9 cellular contexts compared by ENCODE assay signal in genomic region chr5:149228610-149229297, GRCh38. TPM values are rescaled to one million over a fixed set of nuclear protein-coding genes. Genes with fewer than 3 reads are reported as not detected.
DNase-seq lines count a peak whose midpoint lies in the region; ATAC-seq, FAIRE-seq and TF ChIP-seq lines count a peak whose summit lies in the region.
"Had no signal": no experiment of that assay in that cellular context is flagged by ENCODE, and none has a peak within 500 bp of the region (broad histone marks: within the 10 kb centered on the region; RNA-seq: fewer than 3 reads in every experiment).

No MANE protein-coding gene starts in this region.

- ATAC-seq in upper lobe of left lung (ENCODE audit: low FRiP score in 2 of 2) (peak; percentile 88 to 96), natural killer cell (no peak)

- no peaks in the 10 kb centered on the region for H3K36me3 Mint-ChIP-seq in natural killer cell

- DNase-seq in EL, result peak; percentile 91
- DNase-seq in NCI-H446 (lab: John Stamatoyannopoulos, UW), result peak; percentile 29 to 73
- peak; percentile 81 for DNase-seq in bronchial epithelial cell (ENCODE audit: low read depth)
- DNase-seq in kidney glomerular epithelial cell (lab: John Stamatoyannopoulos, UW), result peak; percentile 42
- peak in 1 of 2 donors; percentile 69 for DNase-seq in upper lobe of left lung
- no peak for DNase-seq in GM19239 (ENCODE audit: insufficient read length, low spot score)
- DNase-seq in posterior cingulate gyrus, result no peak
- no peak for DNase-seq in natural killer cell

- peaks cover 3 to 5% of the 10 kb centered on the region in 2 donors for H3K4me1 Mint-ChIP-seq in natural killer cell

- WGBS in upper lobe of left lung, 2 donors, result 13 to 20% methylated on average over 5 of the region's 5 CpGs

- intact Hi-C loops in posterior cingulate gyrus (cut with DNase I) (loop anchor here (1.0 kb wide), 1 partner anchor 87 kb away; the partner anchor contains the start of gene ABLIM3), natural killer cell (cut with micrococcal nuclease) (no loop called here)

- H3K27ac Mint-ChIP-seq in natural killer cell, result no peak overlapping the region

- no peak overlapping the region for H3K4me3 ChIP-seq in bronchial epithelial cell (ENCODE audit: low read depth, low read length)
- no peak overlapping the region for H3K4me3 ChIP-seq in upper lobe of left lung

- TF ChIP-seq CTCF in bronchial epithelial cell (IDR thresholded peaks at IDR 0.05; ENCODE audit: insufficient read depth, low read length, severe bottlenecking), result peak; percentile 69
- TF ChIP-seq CTCF in upper lobe of left lung (IDR thresholded peaks at IDR 0.05), result peak; percentile 71 to 86 (median 80)
- no peak for TF ChIP-seq CTCF in natural killer cell (IDR thresholded peaks at IDR 0.05)

- FAIRE-seq in bronchial epithelial cell (lab: Jason Lieb, UNC) (no peak), GM19239 (lab: Jason Lieb, UNC) (no peak)

- H3K9me3 Mint-ChIP-seq in natural killer cell, result no peaks in the 10 kb centered on the region

- TF ChIP-seq POLR2A in upper lobe of left lung (IDR thresholded peaks at IDR 0.05), result no peak

- no peak overlapping the region for H3K4me3 Mint-ChIP-seq in natural killer cell

- H3K4me1 ChIP-seq in upper lobe of left lung, result peaks cover 14 to 27% (median 19%) of the 10 kb centered on the region in 4 donors

- no peaks in the 10 kb centered on the region for H3K9me3 ChIP-seq in upper lobe of left lung

- peaks cover 11 to 14% of the 10 kb centered on the region in 2 donors for H3K27me3 Mint-ChIP-seq in natural killer cell (ENCODE audit: low read depth in 2 of 2)

- peak in 2 of 4 donors; percentile 65 to 75 for TF ChIP-seq EP300 in upper lobe of left lung (IDR thresholded peaks at IDR 0.05)

- H3K27me3 ChIP-seq in bronchial epithelial cell (ENCODE audit: control insufficient read depth, insufficient read depth, low read length), result no peaks in the 10 kb centered on the region
- H3K27me3 ChIP-seq in upper lobe of left lung, result no peaks in the 10 kb centered on the region

- H3K36me3 ChIP-seq in bronchial epithelial cell (ENCODE audit: control insufficient read depth, insufficient read depth, low read length), result peaks cover under 1% of the 10 kb centered on the region
- H3K36me3 ChIP-seq in upper lobe of left lung, result peaks cover 0 to 10% (median 1%) of the 10 kb centered on the region in 4 donors

- peak overlapping the region in 3 of 4 donors; percentile 14 to 54 (median 33) for H3K27ac ChIP-seq in upper lobe of left lung
- H3K27ac ChIP-seq: KMS-11 had no signal

RNA-seq across cellular contexts. Expression of gene AFAP1L1, which starts 42.9 kb away (rescaled TPM):
- 17.4 and 21.9 TPM in 2 replicates for total RNA-seq in bronchial epithelial cell
- total RNA-seq in upper lobe of left lung, result 10 to 100 TPM; 15.1 to 40.8 (median 26.5) TPM
- total RNA-seq in natural killer cell, result 1 to 10 TPM in 1 of 3 donors, under 1 TPM in 1, not detected in 1; 0.23 to 1.5 TPM

Comparison
In these comparisons a context has a peak if more than half of its experiments do, and no peak if none do; other contexts are left out.
1. DNase-seq: peak in EL (single experiment), NCI-H446 (2 of 2), bronchial epithelial cell (single experiment) and kidney glomerular epithelial cell (single experiment); none in GM19239 (single experiment), posterior cingulate gyrus (0 of 10) and natural killer cell (single experiment).
2. ATAC-seq: peak in upper lobe of left lung (2 of 2); none in natural killer cell (0 of 3).